In genomic region chr17:78647030-78647429, GRCh38 we compare ENCODE assay signal across 14 cellular contexts.
"Had no signal": no experiment of that assay in that cellular context is flagged by ENCODE, and none has a peak within 500 bp of the region (broad histone marks: within the 10 kb centered on the region; RNA-seq: fewer than 3 reads in every experiment).

No MANE protein-coding gene starts in this region.

- H3K27me3 ChIP-seq: dorsolateral prefrontal cortex, esophagus muscularis mucosa, SJCRH30, uterus had no signal

- H3K9me3 ChIP-seq: esophagus muscularis mucosa, uterus had no signal

- H3K4me3 ChIP-seq: dorsolateral prefrontal cortex, esophagus muscularis mucosa, SJCRH30, smooth muscle cell, uterus had no signal

- DNase-seq: activated CD4-positive, alpha-beta T cell treated with anti-CD3 and anti-CD28 coated beads, Interleukin-2, amount 10 ng/mL, durations not matched to agents 7 days and 5 days; activated naive CD4-positive, alpha-beta T cell; anterior cingulate cortex; dorsolateral prefrontal cortex; hypothalamus; kidney glomerular epithelial cell; naive thymus-derived CD4-positive, alpha-beta T cell; retina; SJCRH30; stimulated activated naive CD4-positive, alpha-beta T cell; uterus had no signal

- H3K27ac ChIP-seq: neutrophil, SJCRH30, uterus had no signal

- H3K4me1 ChIP-seq: uterus had no signal

- H3K36me3 ChIP-seq: esophagus muscularis mucosa, neutrophil, SJCRH30, uterus had no signal

- ATAC-seq: naive thymus-derived CD4-positive, alpha-beta T cell had no signal

- H3K4me3 Mint-ChIP-seq: activated CD4-positive, alpha-beta T cell treated with anti-CD3 and anti-CD28 coated beads, Interleukin-2, amount 10 ng/mL, durations not matched to agents 7 days and 5 days had no signal
